Comparison of ENCODE assay signal across 30 cellular contexts in genomic region chr14:77822741-77823140, GRCh38.
"Had no signal": no experiment of that assay in that cellular context is flagged by ENCODE, and none has a peak within 500 bp of the region (broad histone marks: within the 10 kb centered on the region; RNA-seq: fewer than 3 reads in every experiment).

No MANE protein-coding gene starts in this region.

- ATAC-seq: activated CD4-positive, CD25-positive, alpha-beta regulatory T cell treated with anti-CD3 and anti-CD28 coated beads, Interleukin-2, amount 50 U/mL, for 24 hours; activated CD8-positive, alpha-beta memory T cell treated with anti-CD3 and anti-CD28 coated beads, Interleukin-2, amount 10 ng/mL, durations not matched to agents 7 days and 5 days; effector memory CD8-positive, alpha-beta T cell; gastroesophageal sphincter; heart right ventricle; T-helper 17 cell had no signal

- H3K27me3 Mint-ChIP-seq: activated B cell treated with CpG ODN at 0.5 μM for 24 hours; activated CD4-positive, alpha-beta memory T cell treated with anti-CD3 and anti-CD28 coated beads, Interleukin-2, amount 10 ng/mL, durations not matched to agents 7 days and 5 days; activated CD8-positive, alpha-beta memory T cell treated with anti-CD3 and anti-CD28 coated beads, Interleukin-2, amount 10 ng/mL, durations not matched to agents 7 days and 5 days; activated naive CD4-positive, alpha-beta T cell treated with anti-CD3 and anti-CD28 coated beads, Interleukin-2, amount 50 U/mL, for 24 hours; activated naive CD8-positive, alpha-beta T cell treated with anti-CD3 and anti-CD28 coated beads, Interleukin-2, amount 10 ng/mL, durations not matched to agents 7 days and 5 days; effector memory CD8-positive, alpha-beta T cell; T-helper 17 cell had no signal

- H3K4me1 Mint-ChIP-seq: activated B cell treated with CpG ODN at 0.5 μM for 24 hours; activated CD4-positive, alpha-beta memory T cell treated with anti-CD3 and anti-CD28 coated beads, Interleukin-2, amount 10 ng/mL, durations not matched to agents 7 days and 5 days; activated naive CD4-positive, alpha-beta T cell treated with anti-CD3 and anti-CD28 coated beads, Interleukin-2, amount 50 U/mL, for 24 hours; activated naive CD8-positive, alpha-beta T cell treated with anti-CD3 and anti-CD28 coated beads, Interleukin-2, amount 10 ng/mL, durations not matched to agents 7 days and 5 days had no signal

- H3K27ac Mint-ChIP-seq: activated B cell treated with CpG ODN at 0.5 μM for 24 hours; activated CD4-positive, alpha-beta memory T cell treated with anti-CD3 and anti-CD28 coated beads, Interleukin-2, amount 10 ng/mL, durations not matched to agents 7 days and 5 days; activated CD8-positive, alpha-beta memory T cell treated with anti-CD3 and anti-CD28 coated beads, Interleukin-2, amount 10 ng/mL, durations not matched to agents 7 days and 5 days; activated naive CD4-positive, alpha-beta T cell treated with anti-CD3 and anti-CD28 coated beads for 36 hours; activated naive CD4-positive, alpha-beta T cell treated with anti-CD3 and anti-CD28 coated beads, Interleukin-2, amount 50 U/mL, for 24 hours; activated naive CD8-positive, alpha-beta T cell treated with anti-CD3 and anti-CD28 coated beads, Interleukin-2, amount 10 ng/mL, durations not matched to agents 7 days and 5 days; activated T-helper 1 cell treated with anti-CD3 and anti-CD28 coated beads, Interleukin-12 subunit alpha, Interleukin-12 subunit beta, Interleukin-2, Interleukin-4 antibody, amounts not matched to agents 30 ng/mL and 10 ng/mL and 1 ng/mL, durations not matched to agents 14 hours and 24 hours and 36 hours; activated T-helper 2 cell treated with anti-CD3 and anti-CD28 coated beads, Interferon-gamma antibody, Interleukin-2, Interleukin-4, amounts not matched to agents 10 μg/mL and 5 μg/mL and 100 μg/mL, durations not matched to agents 14 hours and 24 hours and 36 hours; effector memory CD8-positive, alpha-beta T cell; T-helper 17 cell had no signal

- H3K9me3 Mint-ChIP-seq: activated B cell treated with CpG ODN at 0.5 μM for 24 hours; activated CD4-positive, alpha-beta memory T cell treated with anti-CD3 and anti-CD28 coated beads, Interleukin-2, amount 10 ng/mL, durations not matched to agents 7 days and 5 days; activated naive CD4-positive, alpha-beta T cell treated with anti-CD3 and anti-CD28 coated beads for 36 hours; activated naive CD4-positive, alpha-beta T cell treated with anti-CD3 and anti-CD28 coated beads, Interleukin-2, amount 50 U/mL, for 24 hours; activated naive CD8-positive, alpha-beta T cell treated with anti-CD3 and anti-CD28 coated beads, Interleukin-2, amount 10 ng/mL, durations not matched to agents 7 days and 5 days; activated T-helper 1 cell treated with anti-CD3 and anti-CD28 coated beads, Interleukin-12 subunit alpha, Interleukin-12 subunit beta, Interleukin-2, Interleukin-4 antibody, amounts not matched to agents 30 ng/mL and 10 ng/mL and 1 ng/mL, durations not matched to agents 14 hours and 24 hours and 36 hours; activated T-helper 2 cell treated with anti-CD3 and anti-CD28 coated beads, Interferon-gamma antibody, Interleukin-2, Interleukin-4, amounts not matched to agents 10 μg/mL and 5 μg/mL and 100 μg/mL, durations not matched to agents 14 hours and 24 hours and 36 hours; effector memory CD8-positive, alpha-beta T cell had no signal

- H3K4me3 ChIP-seq: esophagus squamous epithelium, gastroesophageal sphincter, heart right ventricle had no signal

- DNase-seq: activated B cell treated with CpG ODN at 0.5 μM for 24 hours; activated CD4-positive, alpha-beta memory T cell treated with anti-CD3 and anti-CD28 coated beads, Interleukin-2, amount 10 ng/mL, durations not matched to agents 7 days and 5 days; activated CD4-positive, alpha-beta T cell treated with anti-CD3 and anti-CD28 coated beads for 48 hours; activated CD4-positive, alpha-beta T cell treated with anti-CD3 and anti-CD28 coated beads, Interleukin-2, amount 50 U/mL, for 4 hours; activated CD8-positive, alpha-beta memory T cell treated with anti-CD3 and anti-CD28 coated beads, Interleukin-2, amount 10 ng/mL, durations not matched to agents 7 days and 5 days; activated CD8-positive, alpha-beta memory T cell treated with anti-CD3 and anti-CD28 coated beads, Interleukin-2, amount 50 U/mL, for 4 hours; activated effector memory CD4-positive, alpha-beta T cell treated with anti-CD3 and anti-CD28 coated beads, Interleukin-2, amount 50 U/mL, for 16 hours; activated naive CD4-positive, alpha-beta T cell treated with anti-CD3 and anti-CD28 coated beads for 36 hours; activated naive CD8-positive, alpha-beta T cell treated with anti-CD3 and anti-CD28 coated beads, Interleukin-2, amount 10 ng/mL, durations not matched to agents 7 days and 5 days; activated T-cell treated with anti-CD3 and anti-CD28 coated beads, Interleukin-2, amount 50 U/mL, for 1 hour; activated T-cell treated with anti-CD3 and anti-CD28 coated beads, Interleukin-2, amount 50 U/mL, for 48 hours; amniotic stem cell; anterior cingulate cortex; brain microvascular endothelial cell; caudate nucleus; cortex of kidney; dermis blood vessel endothelial cell; effector CD4-positive, alpha-beta T cell; effector memory CD8-positive, alpha-beta T cell; esophagus squamous epithelium; foreskin melanocyte; heart right ventricle; T-helper 1 cell; T-helper 17 cell had no signal

- H3K27me3 ChIP-seq: brain microvascular endothelial cell, esophagus squamous epithelium, gastroesophageal sphincter, heart right ventricle had no signal

- H3K36me3 Mint-ChIP-seq: activated CD8-positive, alpha-beta memory T cell treated with anti-CD3 and anti-CD28 coated beads, Interleukin-2, amount 10 ng/mL, durations not matched to agents 7 days and 5 days; activated naive CD8-positive, alpha-beta T cell treated with anti-CD3 and anti-CD28 coated beads, Interleukin-2, amount 10 ng/mL, durations not matched to agents 7 days and 5 days had no signal

- H3K4me1 ChIP-seq: esophagus squamous epithelium, gastroesophageal sphincter had no signal

- H3K4me3 Mint-ChIP-seq: activated B cell treated with CpG ODN at 0.5 μM for 24 hours; activated CD4-positive, alpha-beta memory T cell treated with anti-CD3 and anti-CD28 coated beads, Interleukin-2, amount 10 ng/mL, durations not matched to agents 7 days and 5 days; activated CD8-positive, alpha-beta memory T cell treated with anti-CD3 and anti-CD28 coated beads, Interleukin-2, amount 10 ng/mL, durations not matched to agents 7 days and 5 days; activated naive CD4-positive, alpha-beta T cell treated with anti-CD3 and anti-CD28 coated beads for 36 hours; activated naive CD4-positive, alpha-beta T cell treated with anti-CD3 and anti-CD28 coated beads, Interleukin-2, amount 50 U/mL, for 24 hours; activated naive CD8-positive, alpha-beta T cell treated with anti-CD3 and anti-CD28 coated beads, Interleukin-2, amount 10 ng/mL, durations not matched to agents 7 days and 5 days; activated T-helper 1 cell treated with anti-CD3 and anti-CD28 coated beads, Interleukin-12 subunit alpha, Interleukin-12 subunit beta, Interleukin-2, Interleukin-4 antibody, amounts not matched to agents 30 ng/mL and 10 ng/mL and 1 ng/mL, durations not matched to agents 14 hours and 24 hours and 36 hours; effector memory CD8-positive, alpha-beta T cell; T-helper 17 cell had no signal

- H3K9me3 ChIP-seq: esophagus squamous epithelium, gastroesophageal sphincter, heart right ventricle had no signal

- H3K36me3 ChIP-seq: brain microvascular endothelial cell, WERI-Rb-1 had no signal

- H3K27ac ChIP-seq: brain microvascular endothelial cell, esophagus squamous epithelium, gastroesophageal sphincter, heart right ventricle, WERI-Rb-1 had no signal
